In genomic region chr10:80204193-80204714, GRCh38 we compare ENCODE assay signal across 8 cellular contexts. TPM values are rescaled to one million over a fixed set of nuclear protein-coding genes. Genes with fewer than 3 reads are reported as not detected.
A peak's percentile ranks its signal among the peaks of the same experiment; 100 is the strongest.
DNase-seq lines count a peak whose midpoint lies in the region; ATAC-seq and TF ChIP-seq lines count a peak whose summit lies in the region.

No MANE protein-coding gene starts in this region.

- ATAC-seq in GM21381 (IDR thresholded peaks at IDR 0.05; ENCODE audit: unreplicated experiment) = no peak
- no peak for ATAC-seq in GM19395 (IDR thresholded peaks at IDR 0.05; ENCODE audit: unreplicated experiment)

- H3K9me3 ChIP-seq in iPS-18c (ENCODE audit: control insufficient read depth, insufficient read depth, low read length) (no peaks in the 10 kb centered on the region), spleen (no peaks in the 10 kb centered on the region)

- DNase-seq in AG20443 (ENCODE audit: low spot score) (peak; percentile 50), HPDE6-E6E7 (ENCODE audit: extremely low spot score) (peak; percentile 54), spleen (peak; percentile 84), NCI-H226 (no peak)

- TF ChIP-seq CTCF in spleen (IDR thresholded peaks at IDR 0.05 in 8 of 11, conservative IDR thresholded peaks at IDR 0.05 in 3 of 11) = no peak

- TF ChIP-seq POLR2A in spleen (IDR thresholded peaks at IDR 0.05) = no peak

- H3K27ac ChIP-seq in adipose tissue (ENCODE audit: low read depth, low read length) = peak overlapping the region; percentile 82
- peak overlapping the region; percentile 95 to 99 (median 98) for H3K27ac ChIP-seq in spleen

- peaks cover 38 to 82% (median 66%) of the 10 kb centered on the region in 6 donors for H3K4me1 ChIP-seq in spleen

- intact Hi-C loops in spleen (cut with DNase I; ENCODE audit: low total_unique reads) = loop anchor here (10.0 kb wide), 1 partner anchor 759 kb away; the partner anchor contains the start of gene ZCCHC24

- no peaks in the 10 kb centered on the region for H3K27me3 ChIP-seq in spleen (replicated peaks in 1 of 7)

- H3K36me3 ChIP-seq in spleen = peaks cover 0 to 9% (median 0%) of the 10 kb centered on the region in 6 donors

- H3K4me3 ChIP-seq in iPS-18c (ENCODE audit: insufficient read depth, low read depth, low read length) (peak overlapping the region; percentile 71), spleen (peak overlapping the region; percentile 53 to 97 (median 84))

- WGBS in adipose tissue, 3 donors = 4 to 10% (median 8%) methylated on average over 9 of the region's 9 CpGs
- 17 to 33% (median 22%) methylated on average over 9 of the region's 9 CpGs for WGBS in spleen, 5 donors

RNA-seq across cellular contexts. Expression of gene ANXA11, which starts 1.1 kb away (rescaled TPM):
- polyA plus RNA-seq in adipose tissue = 100 to 1,000 TPM in 2 of 3 donors, 10 to 100 TPM in 1; 64.4 to 125 (median 117) TPM
- 100 to 1,000 TPM; 102 to 201 (median 157) TPM for total RNA-seq in spleen
- 100 to 1,000 TPM in 2 of 3 donors, 10 to 100 TPM in 1; 89.9 to 143 (median 117) TPM for polyA plus RNA-seq in spleen
